ENCODE assay signal across 8 cellular contexts in the genomic region with DNA sequence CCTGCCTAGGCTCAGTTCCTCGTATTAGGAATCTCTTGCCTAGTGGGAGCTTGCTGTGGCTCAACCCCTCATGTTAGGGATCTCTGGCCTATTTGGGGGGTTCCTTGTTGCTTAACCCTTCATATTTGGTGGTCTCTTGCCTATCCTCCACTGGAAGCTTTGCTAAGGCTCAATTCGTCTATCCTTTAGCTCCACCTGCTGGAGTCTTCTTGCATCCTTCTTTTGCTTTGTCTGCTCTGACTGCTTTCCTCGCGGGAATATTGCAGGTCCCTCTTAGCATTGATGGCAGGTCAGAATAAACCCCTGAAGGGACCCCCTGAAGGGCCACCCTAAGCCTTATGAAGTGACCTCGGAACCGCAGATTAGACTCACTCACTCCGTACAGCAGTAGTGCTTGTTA.
DNase-seq lines count a peak whose midpoint lies in the region; ATAC-seq and TF ChIP-seq lines count a peak whose summit lies in the region.

No MANE protein-coding gene starts in this region.

- no peak for ATAC-seq in GM21526 (IDR thresholded peaks at IDR 0.05; ENCODE audit: low FRiP score, unreplicated experiment)
- no peak for ATAC-seq in effector memory CD8-positive, alpha-beta T cell (replicated peaks)

- H3K9me3 Mint-ChIP-seq in effector memory CD8-positive, alpha-beta T cell = peaks cover 11 to 19% of the 10 kb centered on the region in 2 donors

- no peak overlapping the region for H3K4me2 ChIP-seq in PC-9

- H3K9me3 ChIP-seq in PC-9 (ENCODE audit: insufficient read depth, low read depth) = no peaks in the 10 kb centered on the region

- H3F3A ChIP-seq in PC-9 (ENCODE audit: insufficient read depth, low read depth) = no peaks in the 10 kb centered on the region

- no peaks in the 10 kb centered on the region for H4K20me1 ChIP-seq in PC-9 (ENCODE audit: insufficient read depth)

- H3K4me3 Mint-ChIP-seq in effector memory CD8-positive, alpha-beta T cell = no peak overlapping the region

- no peaks in the 10 kb centered on the region for H3K4me1 ChIP-seq in PC-9 (replicated peaks; ENCODE audit: insufficient read depth)

- BruUV-seq in PC-9 (replicated peaks; lab: Mats Ljungman, UMichigan) = no TSS peak

- no peaks in the 10 kb centered on the region for H3K36me3 Mint-ChIP-seq in effector memory CD8-positive, alpha-beta T cell (ENCODE audit: insufficient read depth)

- no peak overlapping the region for H3K27ac Mint-ChIP-seq in effector memory CD8-positive, alpha-beta T cell

- H3K36me3 ChIP-seq in H7 (replicated peaks; ENCODE audit: control insufficient read depth, insufficient read depth, low read length) (no peaks in the 10 kb centered on the region), PC-9 (ENCODE audit: low read depth) (no peaks in the 10 kb centered on the region)

- H3K4me1 Mint-ChIP-seq in effector memory CD8-positive, alpha-beta T cell (ENCODE audit: low read depth in 2 of 2) = no peaks in the 10 kb centered on the region

- H3K27me3 Mint-ChIP-seq in effector memory CD8-positive, alpha-beta T cell = no peaks in the 10 kb centered on the region

- no peaks in the 10 kb centered on the region for H3K27me3 ChIP-seq in H7 (ENCODE audit: control insufficient read depth, insufficient read depth, low read length)
- no peaks in the 10 kb centered on the region for H3K27me3 ChIP-seq in PC-9 (ENCODE audit: insufficient read depth, low read depth)

- POLR2A ChIA-PET in PC-9 (lab: Charles Lee; ENCODE audit: unreplicated experiment) = no interaction called here

- CTCF ChIA-PET in PC-9 (lab: Charles Lee) = interaction anchor here (0.7 to 1.0 kb wide), 2 partner anchors 584 to 1353 kb away, joined by 3 read pairs; no protein-coding TSS in a partner anchor

- DNase-seq in AG08395 (ENCODE audit: low spot score) (peak; percentile 48), H7 (peak; percentile 19), PC-9 (peak in 1 of 2 experiments; percentile 2), fibroblast of villous mesenchyme (ENCODE audit: low read depth) (peak; percentile 41), NCI-H2196 treated with DMSO at 0.1 percent for 48 hours (lab: John Stamatoyannopoulos, UW; ENCODE audit: unreplicated experiment) (no peak)
- no peak for DNase-seq in activated effector memory CD4-positive, alpha-beta T cell treated with anti-CD3 and anti-CD28 coated beads, Interleukin-2, amount 50 U/mL, for 16 hours
- no peak for DNase-seq in effector memory CD8-positive, alpha-beta T cell

- H3K9me2 ChIP-seq in PC-9 (ENCODE audit: insufficient read depth) = no peaks in the 10 kb centered on the region

- TF ChIP-seq CTCF in PC-9 (conservative IDR thresholded peaks at IDR 0.05) (peak; percentile 60), fibroblast of villous mesenchyme (IDR thresholded peaks at IDR 0.05; ENCODE audit: insufficient read depth, low read depth, low read length) (peak; percentile 73)

- H2AFZ ChIP-seq in PC-9 = no peak overlapping the region

- H3K27ac ChIP-seq in PC-9 = no peak overlapping the region

- H3K79me2 ChIP-seq in PC-9 (ENCODE audit: low read depth) = no peaks in the 10 kb centered on the region

- intact Hi-C loops in PC-9 (cut with micrococcal nuclease; ENCODE audit: unreplicated experiment) = loop anchor here (1.0 to 5.0 kb wide), 2 partner anchors 539 to 1085 kb away; no protein-coding TSS in a partner anchor

- no peak overlapping the region for H3K4me3 ChIP-seq in H7 (ENCODE audit: insufficient read depth, low read depth, low read length)
- no peak overlapping the region for H3K4me3 ChIP-seq in PC-9
- no peak overlapping the region for H3K4me3 ChIP-seq in fibroblast of villous mesenchyme (ENCODE audit: low read depth, low read length)

Comparison
In these comparisons a context has a peak if more than half of its experiments do, and no peak if none do; other contexts are left out.
1. DNase-seq: peak in AG08395 (single experiment), H7 (single experiment) and fibroblast of villous mesenchyme (single experiment); none in activated effector memory CD4-positive, alpha-beta T cell treated with anti-CD3 and anti-CD28 coated beads, Interleukin-2, amount 50 U/mL, for 16 hours (single experiment), NCI-H2196 treated with DMSO at 0.1 percent for 48 hours (single experiment) and effector memory CD8-positive, alpha-beta T cell (0 of 3).